ENCODE assay signal across 1 cellular context in genomic region chr6:131013495-131013894, GRCh38.
TF ChIP-seq lines count a peak whose summit lies in the region.

No MANE protein-coding gene starts in this region.

TF ChIP-seq in HepG2, 621 proteins besides CTCF, POLR2A, EP300 and RAD21 (continued from another document):
- TF ChIP-seq BCLAF1 (IDR thresholded peaks at IDR 0.05), result no peak
- TF ChIP-seq RNF2 (conservative IDR thresholded peaks at IDR 0.05; ENCODE audit: low read depth), result no peak
- TF ChIP-seq U2AF2 (IDR thresholded peaks at IDR 0.05; ENCODE audit: low read depth, low read length), result no peak
